ENCODE assay signal across 9 cellular contexts in genomic region chr4:142402925-142403324, GRCh38.
DNase-seq lines count a peak whose midpoint lies in the region; FAIRE-seq and TF ChIP-seq lines count a peak whose summit lies in the region.
"Had no signal": no experiment of that assay in that cellular context is flagged by ENCODE, and none has a peak within 500 bp of the region (broad histone marks: within the 10 kb centered on the region; RNA-seq: fewer than 3 reads in every experiment).

No MANE protein-coding gene starts in this region.

- H2BK5ac ChIP-seq in H1 (ENCODE audit: low read depth, low read length) (no peak overlapping the region), trophoblast cell (ENCODE audit: low read depth, low read length, poor library complexity) (no peak overlapping the region)

- H4K12ac ChIP-seq in trophoblast cell (ENCODE audit: low read depth, low read length) = no peak overlapping the region

- no peak overlapping the region for H3K14ac ChIP-seq in H1 (ENCODE audit: insufficient read length)
- H3K14ac ChIP-seq in trophoblast cell (ENCODE audit: low read length) = no peak overlapping the region

- no peak for TF ChIP-seq EP300 in H1 (IDR thresholded peaks at IDR 0.05; ENCODE audit: borderline replicate concordance in 1 of 2, low read depth in 2 of 2, low read length in 2 of 2)

- H3K27ac ChIP-seq in H1 (ENCODE audit: low read depth, low read length) (no peak overlapping the region), trophoblast cell (ENCODE audit: low read depth, low read length) (no peak overlapping the region), WERI-Rb-1 (no peak overlapping the region), small intestine (ENCODE audit: low read depth in 1 of 2, low read length in 1 of 2) (peak overlapping the region in 1 of 2 donors; percentile 59)

- H3K9ac ChIP-seq in H1 (replicated peaks in 1 of 4; ENCODE audit: extremely low read depth in 1 of 4, low read depth in 3 of 4, low read length in 3 of 4) (no peak overlapping the region), trophoblast cell (ENCODE audit: low read length) (no peak overlapping the region)

- peaks cover 0 to 1% (median 0%) of the 10 kb centered on the region in 4 experiments; a peak in 1 of 7 replicates for H3K27me3 ChIP-seq in H1 (replicated peaks in 1 of 4; ENCODE audit: control insufficient read depth in 3 of 4, extremely low read depth in 1 of 4, insufficient read depth in 3 of 4, low read length in 3 of 4)
- no peaks in the 10 kb centered on the region for H3K27me3 ChIP-seq in trophoblast cell (ENCODE audit: insufficient read depth, low read length)
- H3K27me3 ChIP-seq in WERI-Rb-1 (ENCODE audit: insufficient read depth, low read depth, severe bottlenecking) = no peaks in the 10 kb centered on the region
- no peaks in the 10 kb centered on the region for H3K27me3 ChIP-seq in small intestine (ENCODE audit: control insufficient read depth in 2 of 2, insufficient read depth in 2 of 2, low read length in 2 of 2)

- H3K23me2 ChIP-seq in H1 (ENCODE audit: low read depth, low read length) = no peaks in the 10 kb centered on the region

- H4K91ac ChIP-seq in H1 (replicated peaks; ENCODE audit: insufficient read length, low read length) = no peak overlapping the region
- no peak overlapping the region for H4K91ac ChIP-seq in trophoblast cell (ENCODE audit: low read depth, low read length)

- TF ChIP-seq POLR2A in H1 (IDR thresholded peaks at IDR 0.05; ENCODE audit: control extremely low read depth in 1 of 2, low read depth in 2 of 2, low read length in 2 of 2) = no peak

- H3K79me2 ChIP-seq in H1 (ENCODE audit: control insufficient read depth in 1 of 2, insufficient read depth in 2 of 2, low read length in 2 of 2) (no peaks in the 10 kb centered on the region), trophoblast cell (ENCODE audit: control insufficient read depth, insufficient read depth, low read length, poor library complexity) (no peaks in the 10 kb centered on the region)

- H2BK20ac ChIP-seq in H1 (ENCODE audit: low read length) = no peak overlapping the region

- WGBS in H1 (ENCODE audit: extremely low coverage in 1 of 2, insufficient coverage in 1 of 2, insufficient read length in 1 of 2, insufficient replicate concordance in 2 of 2, low coverage in 1 of 2, low lambda C conversion rate in 2 of 2, missing lambda C conversion rate in 1 of 2), 2 experiments = 96% methylated on average over 2 of the region's 2 CpGs; no CpG with 5 or more reads in 1 of the 2 experiments
- no CpG with 5 or more reads among the region's 2 CpGs for WGBS in trophoblast cell (ENCODE audit: extremely low coverage, insufficient coverage, insufficient read length)
- 76 to 94% (median 83%) methylated on average over 2 of the region's 2 CpGs for WGBS in small intestine, 3 donors

- no peak overlapping the region for H3K56ac ChIP-seq in H1 (replicated peaks; ENCODE audit: insufficient read length, low read depth, low read length)

- H3K4me3 ChIP-seq in H1 (ENCODE audit: extremely low read depth in 1 of 4, insufficient read depth in 2 of 4, low read depth in 3 of 4, low read length in 4 of 4) (no peak overlapping the region), trophoblast cell (ENCODE audit: low read depth, low read length) (no peak overlapping the region), WERI-Rb-1 (ENCODE audit: low read depth, low read length) (no peak overlapping the region), small intestine (ENCODE audit: low read depth in 1 of 2, low read length in 2 of 2) (no peak overlapping the region)

- H3K4me2 ChIP-seq in H1 (ENCODE audit: insufficient read depth in 1 of 2, low read depth in 2 of 2, low read length in 2 of 2) = no peak overlapping the region
- no peak overlapping the region for H3K4me2 ChIP-seq in trophoblast cell (ENCODE audit: low read length)

- H4K5ac ChIP-seq in H1 (ENCODE audit: insufficient read length, low read depth, low read length) = no peak overlapping the region

- peaks cover 0 to 19% (median 11%) of the 10 kb centered on the region in 4 experiments; a peak in 4 of 7 replicates for H3K4me1 ChIP-seq in H1 (replicated peaks in 1 of 4; ENCODE audit: control insufficient read depth in 3 of 4, insufficient read depth in 4 of 4, low read length in 3 of 4)
- H3K4me1 ChIP-seq in trophoblast cell (ENCODE audit: control insufficient read depth in 1 of 2, insufficient read depth in 2 of 2, low read length in 2 of 2) = peaks cover 12 to 17% of the 10 kb centered on the region in 2 experiments
- H3K4me1 ChIP-seq in small intestine (ENCODE audit: control insufficient read depth in 2 of 2, insufficient read depth in 1 of 2, low read depth in 1 of 2, low read length in 1 of 2) = peaks cover 0 to 7% of the 10 kb centered on the region in 2 donors

- no peak overlapping the region for H3K18ac ChIP-seq in H1 (ENCODE audit: extremely low read depth, low read length)
- H3K18ac ChIP-seq in trophoblast cell (ENCODE audit: low read length) = no peak overlapping the region

- no peak for TF ChIP-seq RAD21 in H1 (IDR thresholded peaks at IDR 0.05 in 1 of 2, conservative IDR thresholded peaks at IDR 0.05 in 1 of 2; ENCODE audit: low read depth in 2 of 2, low read length in 2 of 2)

- FAIRE-seq in H1 (lab: Jason Lieb, UNC) (no peak), small intestine (lab: Jason Lieb, UNC) (no peak)

- H3K4ac ChIP-seq in H1 (replicated peaks; ENCODE audit: insufficient read length, low read depth, low read length) (no peak overlapping the region), trophoblast cell (ENCODE audit: low read depth, low read length) (no peak overlapping the region)

- CTCF ChIA-PET in H1 (lab: Charles Lee; ENCODE audit: partially characterized antibody) = interaction anchor here (1.4 kb wide), 1 partner anchor 47 kb away, joined by 4 read pairs; no protein-coding TSS in a partner anchor

- H4K20me1 ChIP-seq in H1 (replicated peaks in 1 of 2; ENCODE audit: control insufficient read depth in 1 of 2, insufficient read depth in 2 of 2, low read length in 2 of 2) = no peaks in the 10 kb centered on the region

- H2BK120ac ChIP-seq in H1 (replicated peaks; ENCODE audit: low read depth, low read length) = no peak overlapping the region
- H2BK120ac ChIP-seq in trophoblast cell (ENCODE audit: insufficient read depth, low read length, poor library complexity) = no peak overlapping the region

- no peaks in the 10 kb centered on the region for H3K79me1 ChIP-seq in H1 (ENCODE audit: low read depth, low read length)
- peaks cover 19% of the 10 kb centered on the region for H3K79me1 ChIP-seq in trophoblast cell (ENCODE audit: low read length)

- POLR2A ChIA-PET in H1 (lab: Charles Lee; ENCODE audit: partially characterized antibody) = no interaction called here

- H3K23ac ChIP-seq in H1 (ENCODE audit: insufficient read length) (no peak overlapping the region), trophoblast cell (ENCODE audit: low read length) (no peak overlapping the region)

- H3K9me3 ChIP-seq in H1 (ENCODE audit: insufficient read depth in 2 of 2, low read depth in 1 of 2, low read length in 1 of 2) (no peaks in the 10 kb centered on the region), trophoblast cell (ENCODE audit: insufficient read depth, low read depth, low read length) (no peaks in the 10 kb centered on the region), WERI-Rb-1 (ENCODE audit: severe bottlenecking) (no peaks in the 10 kb centered on the region), small intestine (ENCODE audit: control insufficient read depth, low read depth) (no peaks in the 10 kb centered on the region)

- no peak overlapping the region for H4K8ac ChIP-seq in H1 (ENCODE audit: extremely low read depth, insufficient read depth, low read length)
- peak overlapping the region; percentile 2 for H4K8ac ChIP-seq in trophoblast cell (ENCODE audit: low read depth, low read length)

- H2AK5ac ChIP-seq in H1 (ENCODE audit: low read depth, low read length) (no peak overlapping the region), trophoblast cell (ENCODE audit: low read length) (no peak overlapping the region)

- H3K36me3 ChIP-seq in H1 (ENCODE audit: control insufficient read depth in 2 of 4, insufficient read depth in 4 of 4, low read length in 3 of 4) = no peaks in the 10 kb centered on the region
- no peaks in the 10 kb centered on the region for H3K36me3 ChIP-seq in trophoblast cell (ENCODE audit: control insufficient read depth in 1 of 2, insufficient read depth in 2 of 2, low read length in 2 of 2)
- H3K36me3 ChIP-seq in WERI-Rb-1 = no peaks in the 10 kb centered on the region
- no peaks in the 10 kb centered on the region for H3K36me3 ChIP-seq in small intestine (ENCODE audit: control insufficient read depth in 2 of 2, insufficient read depth in 2 of 2, low read length in 2 of 2)

- H2AFZ ChIP-seq in H1 (ENCODE audit: low read length) = peak overlapping the region; percentile 82; the same call in 1 of the 2 replicates
- no peak overlapping the region for H2AFZ ChIP-seq in trophoblast cell (ENCODE audit: insufficient read depth, low read length, poor library complexity)

- no peak overlapping the region for H2BK15ac ChIP-seq in H1 (ENCODE audit: low read length)

- in situ Hi-C loops in SK-MEL-5 (cut with HindIII; ENCODE audit: low pct_unique_long_range_greater_than_20kb, low sequenced_read_pairs) = no loop called here

- DNase-seq in EH (ENCODE audit: low read depth) = peak; percentile 83
- peak; percentile 99 for DNase-seq in SK-MEL-5 (ENCODE audit: low read depth, low spot score)
- no peak for DNase-seq in H1 (ENCODE audit: low read depth in 1 of 2, low spot score in 2 of 2)
- DNase-seq in trophoblast cell = peak; percentile 56 to 69
- no peak for DNase-seq in NCI-H748 treated with DMSO at 0.1 percent for 48 hours (lab: John Stamatoyannopoulos, UW)
- DNase-seq in WERI-Rb-1 = no peak
- no peak for DNase-seq in small intestine
- no peak for DNase-seq in NCI-H526 treated with DMSO at 0.1 percent for 48 hours (lab: John Stamatoyannopoulos, UW)
- DNase-seq: occipital lobe had no signal

- H2BK12ac ChIP-seq in H1 (ENCODE audit: low read depth, low read length) = no peak overlapping the region
- H2BK12ac ChIP-seq in trophoblast cell (ENCODE audit: low read length) = no peak overlapping the region

- TF ChIP-seq CTCF in H1 (IDR thresholded peaks at IDR 0.05; ENCODE audit: control extremely low read depth in 1 of 3, insufficient read depth in 1 of 3, low read depth in 1 of 3, low read length in 3 of 3) (no peak), WERI-Rb-1 (IDR thresholded peaks at IDR 0.05; ENCODE audit: low read depth, low read length) (no peak)

TF ChIP-seq in H1, 55 proteins besides CTCF, POLR2A, EP300 and RAD21 (continues in another document):
- TF ChIP-seq, protein P1, sequence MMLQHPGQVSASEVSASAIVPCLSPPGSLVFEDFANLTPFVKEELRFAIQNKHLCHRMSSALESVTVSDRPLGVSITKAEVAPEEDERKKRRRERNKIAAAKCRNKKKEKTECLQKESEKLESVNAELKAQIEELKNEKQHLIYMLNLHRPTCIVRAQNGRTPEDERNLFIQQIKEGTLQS (IDR thresholded peaks at IDR 0.05; ENCODE audit: insufficient read depth, low read depth, low read length) = no peak
- TF ChIP-seq RXRA (IDR thresholded peaks at IDR 0.05; ENCODE audit: insufficient read depth, low read depth, low read length) (no peak), CBX8 (IDR thresholded peaks at IDR 0.05; ENCODE audit: borderline replicate concordance, low read depth, low read length) (no peak), CTBP2 (IDR thresholded peaks at IDR 0.05; ENCODE audit: borderline replicate concordance, insufficient read depth, insufficient read length, low read length) (no peak), SIRT6 (IDR thresholded peaks at IDR 0.05; ENCODE audit: low read length) (no peak), SP2 (IDR thresholded peaks at IDR 0.05; ENCODE audit: low read length) (no peak)

Comparison
In these comparisons a context has a peak if more than half of its experiments do, and no peak if none do; other contexts are left out.
1. DNase-seq: peak in EH (single experiment), SK-MEL-5 (single experiment) and trophoblast cell (2 of 2); none in H1 (0 of 2), NCI-H748 treated with DMSO at 0.1 percent for 48 hours (single experiment), WERI-Rb-1 (single experiment), small intestine (single experiment) and NCI-H526 treated with DMSO at 0.1 percent for 48 hours (single experiment).